In the genomic region with DNA sequence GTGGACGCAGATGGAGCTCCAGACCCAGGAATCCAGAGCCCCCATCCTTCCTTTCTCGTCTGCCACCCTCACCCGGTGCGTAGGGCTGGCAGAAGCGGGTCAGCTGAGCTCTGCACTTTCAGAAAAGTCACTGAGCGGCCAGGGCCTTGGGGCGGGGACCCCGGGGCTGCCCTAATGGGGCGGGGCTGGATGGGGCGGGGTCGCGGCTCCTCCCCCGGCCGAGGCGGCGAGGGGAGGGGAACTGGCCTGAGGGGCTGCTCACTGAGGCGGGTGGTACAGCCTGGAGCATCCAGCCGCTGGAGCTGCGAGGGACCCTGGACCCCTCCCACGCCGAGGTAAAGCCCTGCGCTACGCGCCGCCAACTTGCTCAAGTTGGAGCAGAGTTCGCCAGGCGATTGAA, we compare ENCODE assay signal across 1 cellular context.
TF ChIP-seq lines count a peak whose summit lies in the region.

A gene with protein sequence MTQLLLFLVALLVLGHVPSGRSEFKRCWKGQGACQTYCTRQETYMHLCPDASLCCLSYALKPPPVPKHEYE (minus strand): TSS at position 96 of the 400 bp plus-strand sequence. CDS start 2,114 bp downstream, outside the sequence.
A gene with protein sequence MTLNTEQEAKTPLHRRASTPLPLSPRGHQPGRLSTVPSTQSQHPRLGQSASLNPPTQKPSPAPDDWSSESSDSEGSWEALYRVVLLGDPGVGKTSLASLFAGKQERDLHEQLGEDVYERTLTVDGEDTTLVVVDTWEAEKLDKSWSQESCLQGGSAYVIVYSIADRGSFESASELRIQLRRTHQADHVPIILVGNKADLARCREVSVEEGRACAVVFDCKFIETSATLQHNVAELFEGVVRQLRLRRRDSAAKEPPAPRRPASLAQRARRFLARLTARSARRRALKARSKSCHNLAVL (plus strand): TSS at position 257 of the 400 bp plus-strand sequence. CDS start 1,158 bp downstream, outside the sequence.

TF ChIP-seq in endothelial cell of umbilical vein, 7 proteins besides CTCF, POLR2A, EP300 and RAD21:
- TF ChIP-seq, protein P1, sequence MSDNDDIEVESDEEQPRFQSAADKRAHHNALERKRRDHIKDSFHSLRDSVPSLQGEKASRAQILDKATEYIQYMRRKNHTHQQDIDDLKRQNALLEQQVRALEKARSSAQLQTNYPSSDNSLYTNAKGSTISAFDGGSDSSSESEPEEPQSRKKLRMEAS (IDR thresholded peaks at IDR 0.05; ENCODE audit: insufficient read depth, insufficient read length): no peak
- TF ChIP-seq FOS (IDR thresholded peaks at IDR 0.05; ENCODE audit: borderline replicate concordance, insufficient read depth, low read length) (no peak), POLR2AphosphoS5 (IDR thresholded peaks at IDR 0.05; ENCODE audit: insufficient read depth, low read depth, low read length) (no peak), JUN (IDR thresholded peaks at IDR 0.05; ENCODE audit: borderline replicate concordance, insufficient read depth, insufficient read length, low read depth) (no peak), EZH2 (IDR thresholded peaks at IDR 0.05; ENCODE audit: borderline replicate concordance, low read depth, low read length, severe bottlenecking) (no peak), MYC (IDR thresholded peaks at IDR 0.05; ENCODE audit: low read depth, low read length) (no peak), GATA2 (IDR thresholded peaks at IDR 0.05; ENCODE audit: insufficient read depth, insufficient read length, low read depth, low read length) (no peak)
